8 cellular contexts compared by ENCODE assay signal in the genomic region with DNA sequence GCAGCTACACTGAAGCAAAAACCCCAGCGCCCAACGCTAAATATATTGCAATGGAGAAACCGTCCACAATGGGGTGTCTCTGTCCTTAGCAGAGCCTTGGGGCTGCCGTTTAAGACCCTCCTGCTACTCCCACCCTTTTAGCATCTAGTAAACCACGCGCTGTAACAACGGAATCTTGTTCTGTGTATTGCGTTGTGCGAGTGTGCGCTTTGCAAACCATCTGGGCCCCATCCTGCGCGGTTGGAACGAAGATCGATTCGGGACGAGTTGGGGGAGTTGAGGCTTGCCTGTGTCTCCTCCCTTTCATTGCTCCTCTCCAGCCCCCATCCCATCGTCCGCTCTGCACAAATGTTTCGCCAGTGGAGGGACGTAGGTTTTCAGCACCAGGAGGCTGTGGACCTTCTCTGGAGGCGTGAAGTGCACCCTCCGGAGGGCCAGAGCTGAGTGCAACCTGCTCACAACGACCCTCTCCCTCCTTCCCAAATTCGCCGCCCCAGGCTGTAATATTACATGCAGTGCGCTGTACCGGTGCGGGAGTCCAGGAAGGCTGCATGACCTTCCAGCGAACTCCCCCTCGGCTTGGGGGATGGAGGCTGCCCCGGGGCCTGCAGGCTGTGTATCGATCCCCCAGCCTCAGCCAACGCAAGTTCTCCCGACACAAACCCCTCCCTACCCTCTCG. TPM values are rescaled to one million over a fixed set of nuclear protein-coding genes. Genes with fewer than 3 reads are reported as not detected.
A peak's percentile ranks its signal among the peaks of the same experiment; 100 is the strongest.
DNase-seq lines count a peak whose midpoint lies in the region; ATAC-seq and TF ChIP-seq lines count a peak whose summit lies in the region.

No MANE protein-coding gene starts in this region.

- H3K4me3 ChIP-seq in AG04449 (ENCODE audit: low read depth, low read length) = peak overlapping the region; percentile 64

- intact Hi-C loops in left ventricle myocardium superior (cut with micrococcal nuclease) = no loop called here

- no peaks in the 10 kb centered on the region for H3K9me3 Mint-ChIP-seq in activated naive CD8-positive, alpha-beta T cell (ENCODE audit: low read depth)
- H3K9me3 Mint-ChIP-seq in progenitor cell of endocrine pancreas (ENCODE audit: low read depth) = no peaks in the 10 kb centered on the region

- peak overlapping the region; percentile 90 for H3K27ac Mint-ChIP-seq in activated naive CD8-positive, alpha-beta T cell
- H3K27ac Mint-ChIP-seq in progenitor cell of endocrine pancreas = peak overlapping the region; percentile 95

- ATAC-seq in left ventricle myocardium superior = peak; percentile 6
- ATAC-seq in esophagus mucosa = no peak
- ATAC-seq in GM21786 (IDR thresholded peaks at IDR 0.05; ENCODE audit: unreplicated experiment) = no peak

- CTCF ChIA-PET in AG04449 (lab: Yijun Ruan, JAX) = interaction anchor here (1.5 kb wide), 1 partner anchor 14 kb away, joined by 4 read pairs; no protein-coding TSS in a partner anchor

- no peaks in the 10 kb centered on the region for H3K27me3 Mint-ChIP-seq in activated naive CD8-positive, alpha-beta T cell
- H3K27me3 Mint-ChIP-seq in progenitor cell of endocrine pancreas = no peaks in the 10 kb centered on the region

- POLR2A ChIA-PET in AG04449 (lab: Yijun Ruan, JAX) = interaction anchor here (0.7 to 1.4 kb wide), 2 partner anchors 19 to 165 kb away, joined by 3 to 7 read pairs; no protein-coding TSS in a partner anchor

- peaks cover 23% of the 10 kb centered on the region for H3K4me1 Mint-ChIP-seq in activated naive CD8-positive, alpha-beta T cell (ENCODE audit: low read depth)
- peaks cover 34% of the 10 kb centered on the region for H3K4me1 Mint-ChIP-seq in progenitor cell of endocrine pancreas (ENCODE audit: low read depth)

- peak overlapping the region; percentile 90 for H3K4me3 Mint-ChIP-seq in activated naive CD8-positive, alpha-beta T cell
- H3K4me3 Mint-ChIP-seq in progenitor cell of endocrine pancreas (ENCODE audit: low read depth) = peak overlapping the region; percentile 81

- no peak for TF ChIP-seq CTCF in AG04449 (IDR thresholded peaks at IDR 0.05; ENCODE audit: insufficient read depth, low read length, missing control alignments)
- no peak for TF ChIP-seq CTCF in progenitor cell of endocrine pancreas (IDR thresholded peaks at IDR 0.05; ENCODE audit: unreplicated experiment)

- no peaks in the 10 kb centered on the region for H3K36me3 Mint-ChIP-seq in activated naive CD8-positive, alpha-beta T cell
- no peaks in the 10 kb centered on the region for H3K36me3 Mint-ChIP-seq in progenitor cell of endocrine pancreas (ENCODE audit: insufficient read depth)

- DNase-seq in AG04449 (ENCODE audit: low read depth, low spot score) = no peak
- peak; percentile 7 for DNase-seq in HCEC 1CT
- peak; percentile 57 for DNase-seq in RPMI8226
- DNase-seq in left ventricle myocardium superior = peak; percentile 35
- DNase-seq in progenitor cell of endocrine pancreas (ENCODE audit: low spot score, unreplicated experiment) = peak; percentile 67

RNA-seq across cellular contexts. Expression of a gene that starts 1.6 kb away (rescaled TPM):
- total RNA-seq in left ventricle myocardium superior (21.1 TPM), progenitor cell of endocrine pancreas (89.1 and 94.6 TPM in 2 replicates), esophagus mucosa (25.6 TPM)

RNA-seq across cellular contexts. Expression of a gene that starts 33.3 kb away (rescaled TPM):
- 756 TPM for total RNA-seq in left ventricle myocardium superior
- total RNA-seq in progenitor cell of endocrine pancreas = 189 and 192 TPM in 2 replicates
- total RNA-seq in esophagus mucosa = 186 TPM
